ENCODE assay signal across 10 cellular contexts in genomic region chr4:2806392-2807355, GRCh38. TPM values are rescaled to one million over a fixed set of nuclear protein-coding genes. Genes with fewer than 3 reads are reported as not detected.
DNase-seq lines count a peak whose midpoint lies in the region; ATAC-seq and TF ChIP-seq lines count a peak whose summit lies in the region.
"Had no signal": no experiment of that assay in that cellular context is flagged by ENCODE, and none has a peak within 500 bp of the region (broad histone marks: within the 10 kb centered on the region; RNA-seq: fewer than 3 reads in every experiment).

No MANE protein-coding gene starts in this region.

- no peaks in the 10 kb centered on the region for H3K36me3 Mint-ChIP-seq in stimulated activated memory B cell treated with anti-CD40 and anti-IgM and Interleukin-4, amounts not matched to agents 10 μg/mL and 1 μg/mL and 100 μg/mL, for 72 hours

- H3K36me3 ChIP-seq in liver (ENCODE audit: control insufficient read depth in 4 of 4, insufficient read depth in 3 of 4, low read depth in 1 of 4, low read length in 3 of 4): peaks cover 0 to 7% (median 3%) of the 10 kb centered on the region in 4 donors

- H3K27ac Mint-ChIP-seq in stimulated activated memory B cell treated with anti-CD40 and anti-IgM and Interleukin-4, amounts not matched to agents 10 μg/mL and 1 μg/mL and 100 μg/mL, for 72 hours: peak overlapping the region; percentile 77
- H3K27ac Mint-ChIP-seq: activated CD4-positive, alpha-beta T cell treated with anti-CD3 and anti-CD28 coated beads for 36 hours had no signal

- H3K4me3 Mint-ChIP-seq in stimulated activated memory B cell treated with anti-CD40 and anti-IgM and Interleukin-4, amounts not matched to agents 10 μg/mL and 1 μg/mL and 100 μg/mL, for 72 hours: peak overlapping the region; percentile 28
- H3K4me3 Mint-ChIP-seq: activated CD4-positive, alpha-beta T cell treated with anti-CD3 and anti-CD28 coated beads for 36 hours had no signal

- H3K4me3 ChIP-seq in liver (ENCODE audit: low read depth in 1 of 3, low read length in 3 of 3): no peak overlapping the region

- 54% methylated on average over 27 of the region's 27 CpGs for WGBS in liver

- H3K4me1 Mint-ChIP-seq in stimulated activated memory B cell treated with anti-CD40 and anti-IgM and Interleukin-4, amounts not matched to agents 10 μg/mL and 1 μg/mL and 100 μg/mL, for 72 hours: peaks cover 74% of the 10 kb centered on the region

- no peak for TF ChIP-seq CTCF in liver (IDR thresholded peaks at IDR 0.05; ENCODE audit: low read depth, low read length, missing input control)

- no peaks in the 10 kb centered on the region for H3K9me3 ChIP-seq in liver (ENCODE audit: control insufficient read depth in 4 of 4, low read length in 3 of 4)

- no peaks in the 10 kb centered on the region for H3K9me3 Mint-ChIP-seq in stimulated activated memory B cell treated with anti-CD40 and anti-IgM and Interleukin-4, amounts not matched to agents 10 μg/mL and 1 μg/mL and 100 μg/mL, for 72 hours

- H3K27me3 Mint-ChIP-seq in stimulated activated memory B cell treated with anti-CD40 and anti-IgM and Interleukin-4, amounts not matched to agents 10 μg/mL and 1 μg/mL and 100 μg/mL, for 72 hours: no peaks in the 10 kb centered on the region
- H3K27me3 Mint-ChIP-seq: activated CD4-positive, alpha-beta T cell treated with anti-CD3 and anti-CD28 coated beads for 36 hours had no signal

- H3K9ac ChIP-seq in liver (ENCODE audit: low read depth in 1 of 2, low read length in 2 of 2): no peak overlapping the region

- H3K27ac ChIP-seq in liver (ENCODE audit: low read depth in 1 of 2, low read length in 2 of 2): peak overlapping the region; percentile 14 to 23

- H3K27me3 ChIP-seq in liver (ENCODE audit: control insufficient read depth in 4 of 4, insufficient read depth in 4 of 4, low read length in 3 of 4): no peaks in the 10 kb centered on the region

- ATAC-seq in stimulated activated memory B cell treated with anti-CD40 and anti-IgM and Interleukin-4, amounts not matched to agents 10 μg/mL and 1 μg/mL and 100 μg/mL, for 72 hours: peak; percentile 65
- ATAC-seq in activated CD4-positive, CD25-positive, alpha-beta regulatory T cell treated with anti-CD3 and anti-CD28 coated beads, Interleukin-2, amount 50 U/mL, for 24 hours: no peak
- no peak for ATAC-seq in HG02852 (IDR thresholded peaks at IDR 0.05; ENCODE audit: unreplicated experiment)
- ATAC-seq: activated CD4-positive, alpha-beta T cell treated with anti-CD3 and anti-CD28 coated beads for 36 hours had no signal

- H3K4me1 ChIP-seq in liver (ENCODE audit: control insufficient read depth in 4 of 4, insufficient read depth in 4 of 4, low read length in 3 of 4): peaks cover 13 to 82% (median 58%) of the 10 kb centered on the region in 4 donors

- no peak for TF ChIP-seq RAD21 in liver (IDR thresholded peaks at IDR 0.05)

- DNase-seq in LHCN-M2 (ENCODE audit: low read depth): peak; percentile 18
- DNase-seq in cerebellum (ENCODE audit: low spot score): peak; percentile 52
- no peak for DNase-seq in HPDE6-E6E7 (ENCODE audit: extremely low spot score)
- no peak for DNase-seq in NCI-H526 treated with DMSO at 0.1 percent for 48 hours (lab: John Stamatoyannopoulos, UW)
- DNase-seq: activated CD4-positive, alpha-beta T cell treated with anti-CD3 and anti-CD28 coated beads for 36 hours; NCI-H1436 had no signal

TF ChIP-seq in liver, 16 proteins besides CTCF, POLR2A, EP300 and RAD21:
- TF ChIP-seq GABPA (IDR thresholded peaks at IDR 0.05 in 1 of 2, conservative IDR thresholded peaks at IDR 0.05 in 1 of 2): no peak

RNA-seq across cellular contexts. Expression of gene SH3BP2, which starts 13.8 kb away (rescaled TPM):
- total RNA-seq in LHCN-M2 (2014; rRNA removed): 26.9 and 31.7 TPM in 2 replicates
- 11.4 TPM for polyA plus RNA-seq in LHCN-M2 (2012)
- total RNA-seq in cerebellum: 31.2 TPM
- total RNA-seq in liver: 10 to 100 TPM; 17.9 to 80.2 TPM
- 10 to 100 TPM; 22.6 to 54.4 TPM for polyA plus RNA-seq in liver

RNA-seq across cellular contexts. Expression of gene ADD1, which starts 37.0 kb away (rescaled TPM):
- total RNA-seq in LHCN-M2 (2014; rRNA removed): 142 and 149 TPM in 2 replicates
- 216 TPM for polyA plus RNA-seq in LHCN-M2 (2012)
- 201 TPM for total RNA-seq in cerebellum
- 100 to 1,000 TPM in 1 of 2 donors, 10 to 100 TPM in 1; 95.5 to 142 TPM for total RNA-seq in liver
- polyA plus RNA-seq in liver: 10 to 100 TPM; 62.2 to 71.3 TPM

RNA-seq across cellular contexts. Expression of gene TNIP2, which starts 50.5 kb away (rescaled TPM):
- total RNA-seq in LHCN-M2 (2014; rRNA removed): 52.5 and 52.9 TPM in 2 replicates
- 27.9 TPM for polyA plus RNA-seq in LHCN-M2 (2012)
- total RNA-seq in cerebellum: 6.8 TPM
- 10 to 100 TPM; 10.5 to 20.7 TPM for total RNA-seq in liver
- 10 to 100 TPM; 11.8 to 15.1 TPM for polyA plus RNA-seq in liver

Comparison
In these comparisons a context has a peak if more than half of its experiments do, and no peak if none do; other contexts are left out.
1. DNase-seq: peak in LHCN-M2 (single experiment) and cerebellum (single experiment); none in HPDE6-E6E7 (single experiment) and NCI-H526 treated with DMSO at 0.1 percent for 48 hours (single experiment).